ENCODE assay signal across 16 cellular contexts in genomic region chr3:27749640-27750039, GRCh38. TPM values are rescaled to one million over a fixed set of nuclear protein-coding genes. Genes with fewer than 3 reads are reported as not detected.
DNase-seq lines count a peak whose midpoint lies in the region; ATAC-seq, FAIRE-seq and TF ChIP-seq lines count a peak whose summit lies in the region.
"Had no signal": no experiment of that assay in that cellular context is flagged by ENCODE, and none has a peak within 500 bp of the region (broad histone marks: within the 10 kb centered on the region; RNA-seq: fewer than 3 reads in every experiment).

No MANE protein-coding gene starts in this region.

- no peaks in the 10 kb centered on the region for H3K9me3 ChIP-seq in A549
- no peaks in the 10 kb centered on the region for H3K9me3 ChIP-seq in gastroesophageal sphincter
- H3K9me3 ChIP-seq: BLaER1 had no signal

- H3K27ac ChIP-seq in A549 (no peak overlapping the region), gastroesophageal sphincter (no peak overlapping the region)
- H3K27ac ChIP-seq: BLaER1, GM23248 had no signal

- peak; percentile 7 for FAIRE-seq in A549 (lab: Jason Lieb, UNC)
- peak; percentile 50 for FAIRE-seq in H54 (lab: Jason Lieb, UNC)
- FAIRE-seq: GM12878, GM18507 had no signal

- no peak for ATAC-seq in A549
- ATAC-seq in gastroesophageal sphincter, result no peak
- ATAC-seq: GM12878 had no signal

- TF ChIP-seq CTCF in A549 (IDR thresholded peaks at IDR 0.05) (no peak), gastroesophageal sphincter (IDR thresholded peaks at IDR 0.05) (no peak)

- in situ Hi-C loops in SK-MEL-5 (cut with HindIII; ENCODE audit: low pct_unique_long_range_greater_than_20kb, low sequenced_read_pairs), result no loop called here

- POLR2A ChIA-PET in A549 (lab: Yijun Ruan, JAX), result no interaction called here

- H3K36me3 ChIP-seq in gastroesophageal sphincter, result no peaks in the 10 kb centered on the region
- H3K36me3 ChIP-seq: BLaER1 had no signal

- no peak overlapping the region for H3K4me2 ChIP-seq in A549
- H3K4me2 ChIP-seq: BLaER1 had no signal

- no peak overlapping the region for H3K4me3 ChIP-seq in A549
- no peak overlapping the region for H3K4me3 ChIP-seq in gastroesophageal sphincter
- H3K4me3 ChIP-seq: BLaER1, GM12878, GM23248 had no signal

- no peaks in the 10 kb centered on the region for H3K4me1 ChIP-seq in A549
- no peaks in the 10 kb centered on the region for H3K4me1 ChIP-seq in gastroesophageal sphincter
- H3K4me1 ChIP-seq: BLaER1 had no signal

- no peak for TF ChIP-seq RAD21 in A549 (conservative IDR thresholded peaks at IDR 0.05 in 1 of 2, IDR thresholded peaks at IDR 0.05 in 1 of 2)

- no peak for DNase-seq in A549 (ENCODE audit: low read depth in 1 of 2, low spot score in 1 of 2)
- DNase-seq in H54 (ENCODE audit: insufficient read length, low spot score), result no peak
- DNase-seq in SK-MEL-5 (ENCODE audit: low read depth, low spot score), result peak; percentile 11
- DNase-seq in iris pigment epithelial cell (ENCODE audit: low read depth), result peak; percentile 10
- DNase-seq in RKO (ENCODE audit: low spot score), result no peak
- no peak for DNase-seq in NCI-H526 (lab: John Stamatoyannopoulos, UW)
- DNase-seq: AML-193, Calu3, DMS 273 treated with DMSO at 0.1 percent for 48 hours, GM23248, H9 had no signal

- CTCF ChIA-PET in A549 (lab: Yijun Ruan, JAX), result interaction anchor here (1.1 to 1.6 kb wide), 2 partner anchors 26 to 28 kb away, joined by 3 read pairs; no protein-coding TSS in a partner anchor

- no peak for TF ChIP-seq POLR2A in A549 (IDR thresholded peaks at IDR 0.05; ENCODE audit: low read length)
- no peak for TF ChIP-seq POLR2A in H54 (IDR thresholded peaks at IDR 0.05; ENCODE audit: low read depth, low read length)
- TF ChIP-seq POLR2A in gastroesophageal sphincter (IDR thresholded peaks at IDR 0.05), result no peak

- TF ChIP-seq EP300 in A549 (IDR thresholded peaks at IDR 0.05) (no peak), gastroesophageal sphincter (IDR thresholded peaks at IDR 0.05) (no peak)

- peaks cover 7% of the 10 kb centered on the region for H3K27me3 ChIP-seq in gastroesophageal sphincter
- H3K27me3 ChIP-seq: BLaER1 had no signal

- whole genome bisulfite sequencing in A549 (ENCODE audit: missing lambda C conversion rate), result 56% methylated on average over 1 of the region's 1 CpG
- 43 to 63% methylated on average over 1 of the region's 1 CpG for WGBS in gastroesophageal sphincter (ENCODE audit: low coverage in 1 of 2), 2 donors

TF ChIP-seq in A549, 52 proteins besides CTCF, POLR2A, EP300 and RAD21 (continues in another document):
- TF ChIP-seq PHF8 (IDR thresholded peaks at IDR 0.05; ENCODE audit: borderline replicate concordance, low read depth), result no peak
- no peak for TF ChIP-seq ATOH8 (CRISPR knock-in tag; IDR thresholded peaks at IDR 0.05; ENCODE audit: low read depth)
- TF ChIP-seq FOSL2 (IDR thresholded peaks at IDR 0.05), result no peak
- TF ChIP-seq FOSL2 (CRISPR knock-in tag; IDR thresholded peaks at IDR 0.05), result no peak
- no peak for TF ChIP-seq EHMT2 (IDR thresholded peaks at IDR 0.05; ENCODE audit: low read depth)
- TF ChIP-seq RNF2 (IDR thresholded peaks at IDR 0.05; ENCODE audit: borderline replicate concordance, low read depth), result no peak
- TF ChIP-seq ZC3H11A (IDR thresholded peaks at IDR 0.05), result no peak
- TF ChIP-seq FOSB (CRISPR knock-in tag; IDR thresholded peaks at IDR 0.05), result no peak
- no peak for TF ChIP-seq MAZ (IDR thresholded peaks at IDR 0.05; ENCODE audit: borderline replicate concordance, low read depth, low read length)
- TF ChIP-seq GATA3 (IDR thresholded peaks at IDR 0.05; ENCODE audit: borderline replicate concordance), result no peak
- TF ChIP-seq NR3C1 (IDR thresholded peaks at IDR 0.05), result no peak
- TF ChIP-seq REST (IDR thresholded peaks at IDR 0.05), result no peak
- TF ChIP-seq KDM1A (IDR thresholded peaks at IDR 0.05; ENCODE audit: low read depth), result no peak
- no peak for TF ChIP-seq MAX (IDR thresholded peaks at IDR 0.05)
- no peak for TF ChIP-seq HMGXB4 (CRISPR knock-in tag; IDR thresholded peaks at IDR 0.05; ENCODE audit: borderline replicate concordance)
- no peak for TF ChIP-seq ESRRA (IDR thresholded peaks at IDR 0.05; ENCODE audit: borderline replicate concordance, low read length)
- TF ChIP-seq USF2 (IDR thresholded peaks at IDR 0.05), result no peak
- no peak for TF ChIP-seq ELK1 (IDR thresholded peaks at IDR 0.05; ENCODE audit: low read depth, low read length)
- no peak for TF ChIP-seq POLR2AphosphoS2 (conservative IDR thresholded peaks at IDR 0.05; ENCODE audit: low read length)
- TF ChIP-seq HOXB13 (CRISPR knock-in tag; IDR thresholded peaks at IDR 0.05; ENCODE audit: low read depth), result no peak

RNA-seq across cellular contexts. Expression of gene EOMES, which starts 27.5 kb away (rescaled TPM):
- polyA plus RNA-seq in A549 (2011; rRNA removed) (1.2 and 1.6 TPM in 2 replicates), A549 (2017; fragmentation: RNase III; extraction: RNeasy Plus Mini Kit Qiagen cat#74134 plus additional on column Dnase treatment) (0.74 to 1.0 TPM (median 0.84 TPM) in 3 replicates)
- 0.57 and 0.74 TPM in 2 replicates for polyA plus RNA-seq in A549 (2012; cell fraction: cytosol; rRNA removed)
- 0.72 and 0.87 TPM in 2 replicates for polyA plus RNA-seq in A549 (2012; cell fraction: nucleus; rRNA removed)
- polyA minus RNA-seq in A549 (2011; rRNA and poly(A)+ RNA removed), result 0.83 and 1.7 TPM in 2 replicates
- total RNA-seq in SK-MEL-5 (2014; rRNA removed; shearing (Covaris generic)), result 2.0 and 2.8 TPM in 2 replicates
- polyA plus RNA-seq in SK-MEL-5 (2015; cell fraction: cytosol; rRNA removed), result 2.8 and 3.8 TPM in 2 replicates
- polyA plus RNA-seq in SK-MEL-5 (2015; cell fraction: nucleus; rRNA removed), result 1.4 and 1.9 TPM in 2 replicates
- total RNA-seq in gastroesophageal sphincter, result under 1 TPM in 2 of 4 donors, not detected in 2; 0.15 to 0.67 TPM
- total RNA-seq: A673 had no signal
- polyA plus RNA-seq: GM23248 had no signal

Comparison
In these comparisons a context has a peak if more than half of its experiments do, and no peak if none do; other contexts are left out.
1. DNase-seq: peak in SK-MEL-5 (single experiment) and iris pigment epithelial cell (single experiment); none in A549 (0 of 2), H54 (single experiment), RKO (single experiment) and NCI-H526 (0 of 2).